Comparison of ENCODE assay signal across 33 cellular contexts in genomic region chr1:196594700-196595099, GRCh38. TPM values are rescaled to one million over a fixed set of nuclear protein-coding genes. Genes with fewer than 3 reads are reported as not detected.
"Had no signal": no experiment of that assay in that cellular context is flagged by ENCODE, and none has a peak within 500 bp of the region (broad histone marks: within the 10 kb centered on the region; RNA-seq: fewer than 3 reads in every experiment).

No MANE protein-coding gene starts in this region.

- H3K27me3 ChIP-seq: ascending aorta, breast epithelium, cardiac muscle cell, colonic mucosa, dorsolateral prefrontal cortex, esophagus muscularis mucosa, foreskin keratinocyte, gastrocnemius medialis, heart right ventricle, hepatocyte had no signal

- H3K36me3 Mint-ChIP-seq: activated naive CD4-positive, alpha-beta T cell treated with anti-CD3 and anti-CD28 coated beads, Interleukin-2, amount 10 ng/mL, durations not matched to agents 7 days and 5 days; activated naive CD4-positive, alpha-beta T cell treated with anti-CD3 and anti-CD28 coated beads, Interleukin-2, amount 50 U/mL, for 72 hours; activated naive CD8-positive, alpha-beta T cell treated with anti-CD3 and anti-CD28 coated beads, Interleukin-2, amount 10 ng/mL, durations not matched to agents 7 days and 5 days; WTC11 had no signal

- H3K4me3 ChIP-seq: ascending aorta, breast epithelium, cardiac muscle cell, colonic mucosa, dorsolateral prefrontal cortex, esophagus muscularis mucosa, gastrocnemius medialis, heart right ventricle, hepatocyte had no signal

- H3K4me3 Mint-ChIP-seq: activated CD4-positive, alpha-beta memory T cell treated with anti-CD3 and anti-CD28 coated beads, Interleukin-2, amount 10 ng/mL, durations not matched to agents 7 days and 5 days; activated CD4-positive, alpha-beta T cell treated with anti-CD3 and anti-CD28 coated beads, Interleukin-2, amount 10 ng/mL, durations not matched to agents 7 days and 5 days; activated naive CD4-positive, alpha-beta T cell treated with anti-CD3 and anti-CD28 coated beads, Interleukin-2, amount 10 ng/mL, durations not matched to agents 7 days and 5 days; activated naive CD8-positive, alpha-beta T cell treated with anti-CD3 and anti-CD28 coated beads, Interleukin-2, amount 10 ng/mL, durations not matched to agents 7 days and 5 days; activated T-cell treated with anti-CD3 and anti-CD28 coated beads, Interleukin-2, amount 50 U/mL, for 24 hours; activated T-cell treated with anti-CD3 and anti-CD28 coated beads, Interleukin-2, amount 50 U/mL, for 72 hours; brain; dendritic cell treated with granulocyte-macrophage colony-stimulating factor and Interleukin-4, amounts not matched to agents 40 ng/mL and 50 ng/mL, for 4 days; effector memory CD8-positive, alpha-beta T cell; WTC11 had no signal

- H3K4me2 ChIP-seq: hepatocyte had no signal

- H3K4me1 ChIP-seq: ascending aorta, breast epithelium, colonic mucosa, esophagus muscularis mucosa, foreskin keratinocyte, gastrocnemius medialis, heart right ventricle had no signal

- ATAC-seq: activated naive CD4-positive, alpha-beta T cell treated with anti-CD3 and anti-CD28 coated beads, Interleukin-2, amount 50 U/mL, for 72 hours; activated T-cell treated with anti-CD3 and anti-CD28 coated beads, Interleukin-2, amount 50 U/mL, for 72 hours; effector memory CD8-positive, alpha-beta T cell; foreskin keratinocyte; gastrocnemius medialis; heart right ventricle; WTC11 had no signal

- H2AFZ ChIP-seq: hepatocyte had no signal

- H3K9me3 Mint-ChIP-seq: activated CD4-positive, alpha-beta memory T cell treated with anti-CD3 and anti-CD28 coated beads, Interleukin-2, amount 10 ng/mL, durations not matched to agents 7 days and 5 days; activated CD4-positive, alpha-beta T cell treated with anti-CD3 and anti-CD28 coated beads, Interleukin-2, amount 10 ng/mL, durations not matched to agents 7 days and 5 days; activated naive CD4-positive, alpha-beta T cell treated with anti-CD3 and anti-CD28 coated beads, Interleukin-2, amount 10 ng/mL, durations not matched to agents 7 days and 5 days; activated naive CD4-positive, alpha-beta T cell treated with anti-CD3 and anti-CD28 coated beads, Interleukin-2, amount 50 U/mL, for 72 hours; activated naive CD8-positive, alpha-beta T cell treated with anti-CD3 and anti-CD28 coated beads, Interleukin-2, amount 10 ng/mL, durations not matched to agents 7 days and 5 days; activated T-cell treated with anti-CD3 and anti-CD28 coated beads, Interleukin-2, amount 50 U/mL, for 24 hours; activated T-cell treated with anti-CD3 and anti-CD28 coated beads, Interleukin-2, amount 50 U/mL, for 72 hours; dendritic cell treated with granulocyte-macrophage colony-stimulating factor and Interleukin-4, amounts not matched to agents 40 ng/mL and 50 ng/mL, for 4 days; effector memory CD8-positive, alpha-beta T cell; WTC11 had no signal

- H3K27me3 Mint-ChIP-seq: activated CD4-positive, alpha-beta memory T cell treated with anti-CD3 and anti-CD28 coated beads, Interleukin-2, amount 10 ng/mL, durations not matched to agents 7 days and 5 days; activated CD4-positive, alpha-beta T cell treated with anti-CD3 and anti-CD28 coated beads, Interleukin-2, amount 10 ng/mL, durations not matched to agents 7 days and 5 days; activated naive CD4-positive, alpha-beta T cell treated with anti-CD3 and anti-CD28 coated beads, Interleukin-2, amount 10 ng/mL, durations not matched to agents 7 days and 5 days; activated naive CD8-positive, alpha-beta T cell treated with anti-CD3 and anti-CD28 coated beads, Interleukin-2, amount 10 ng/mL, durations not matched to agents 7 days and 5 days; activated T-cell treated with anti-CD3 and anti-CD28 coated beads, Interleukin-2, amount 50 U/mL, for 24 hours; dendritic cell treated with granulocyte-macrophage colony-stimulating factor and Interleukin-4, amounts not matched to agents 40 ng/mL and 50 ng/mL, for 4 days; effector memory CD8-positive, alpha-beta T cell had no signal

- DNase-seq: activated CD4-positive, alpha-beta memory T cell treated with anti-CD3 and anti-CD28 coated beads, Interleukin-2, amount 10 ng/mL, durations not matched to agents 7 days and 5 days; activated CD4-positive, alpha-beta T cell treated with anti-CD3 and anti-CD28 coated beads for 1 hour; activated CD4-positive, alpha-beta T cell treated with anti-CD3 and anti-CD28 coated beads for 4 hours; activated CD4-positive, alpha-beta T cell treated with anti-CD3 and anti-CD28 coated beads, Interleukin-2, amount 10 ng/mL, durations not matched to agents 7 days and 5 days; activated CD4-positive, alpha-beta T cell treated with anti-CD3 and anti-CD28 coated beads, Interleukin-2, amount 50 U/mL, for 4 hours; activated CD8-positive, alpha-beta memory T cell treated with anti-CD3 and anti-CD28 coated beads, Interleukin-2, amount 50 U/mL, for 48 hours; activated gamma-delta T cell; activated naive CD4-positive, alpha-beta T cell; activated naive CD4-positive, alpha-beta T cell treated with anti-CD3 and anti-CD28 coated beads, Interleukin-2, amount 10 ng/mL, durations not matched to agents 7 days and 5 days; activated naive CD8-positive, alpha-beta T cell treated with anti-CD3 and anti-CD28 coated beads, Interleukin-2, amount 10 ng/mL, durations not matched to agents 7 days and 5 days; activated T-cell treated with anti-CD3 and anti-CD28 coated beads for 4 hours; activated T-cell treated with anti-CD3 and anti-CD28 coated beads, Interleukin-2, amount 50 U/mL, for 24 hours; activated T-cell treated with anti-CD3 and anti-CD28 coated beads, Interleukin-2, amount 50 U/mL, for 72 hours; central memory CD4-positive, alpha-beta T cell; cerebellar nuclear complex; colonic mucosa; dorsolateral prefrontal cortex; effector memory CD8-positive, alpha-beta T cell; erythroblast; foreskin keratinocyte; gastrocnemius medialis; heart right ventricle; T-helper 2 cell had no signal

- H3K27ac Mint-ChIP-seq: activated CD4-positive, alpha-beta memory T cell treated with anti-CD3 and anti-CD28 coated beads, Interleukin-2, amount 10 ng/mL, durations not matched to agents 7 days and 5 days; activated CD4-positive, alpha-beta T cell treated with anti-CD3 and anti-CD28 coated beads, Interleukin-2, amount 10 ng/mL, durations not matched to agents 7 days and 5 days; activated naive CD4-positive, alpha-beta T cell treated with anti-CD3 and anti-CD28 coated beads, Interleukin-2, amount 10 ng/mL, durations not matched to agents 7 days and 5 days; activated naive CD4-positive, alpha-beta T cell treated with anti-CD3 and anti-CD28 coated beads, Interleukin-2, amount 50 U/mL, for 72 hours; activated naive CD8-positive, alpha-beta T cell treated with anti-CD3 and anti-CD28 coated beads, Interleukin-2, amount 10 ng/mL, durations not matched to agents 7 days and 5 days; activated T-cell treated with anti-CD3 and anti-CD28 coated beads, Interleukin-2, amount 50 U/mL, for 24 hours; activated T-cell treated with anti-CD3 and anti-CD28 coated beads, Interleukin-2, amount 50 U/mL, for 72 hours; brain; dendritic cell treated with granulocyte-macrophage colony-stimulating factor and Interleukin-4, amounts not matched to agents 40 ng/mL and 50 ng/mL, for 4 days; effector memory CD8-positive, alpha-beta T cell; WTC11 had no signal

- H3K36me3 ChIP-seq: ascending aorta, breast epithelium, cardiac muscle cell, colonic mucosa, esophagus muscularis mucosa, gastrocnemius medialis, heart right ventricle had no signal

- H3K4me1 Mint-ChIP-seq: activated CD4-positive, alpha-beta memory T cell treated with anti-CD3 and anti-CD28 coated beads, Interleukin-2, amount 10 ng/mL, durations not matched to agents 7 days and 5 days; activated CD4-positive, alpha-beta T cell treated with anti-CD3 and anti-CD28 coated beads, Interleukin-2, amount 10 ng/mL, durations not matched to agents 7 days and 5 days; activated naive CD4-positive, alpha-beta T cell treated with anti-CD3 and anti-CD28 coated beads, Interleukin-2, amount 10 ng/mL, durations not matched to agents 7 days and 5 days; activated naive CD8-positive, alpha-beta T cell treated with anti-CD3 and anti-CD28 coated beads, Interleukin-2, amount 10 ng/mL, durations not matched to agents 7 days and 5 days had no signal

- H3K9me3 ChIP-seq: ascending aorta, breast epithelium, colonic mucosa, esophagus muscularis mucosa, gastrocnemius medialis had no signal

- H3K79me2 ChIP-seq: hepatocyte had no signal

- H3K27ac ChIP-seq: ascending aorta, breast epithelium, cardiac muscle cell, colonic mucosa, dorsolateral prefrontal cortex, esophagus muscularis mucosa, foreskin keratinocyte, gastrocnemius medialis, heart right ventricle, hepatocyte, VCaP had no signal

RNA-seq across cellular contexts. Expression of gene KCNT2, which starts 13.5 kb away (rescaled TPM):
- total RNA-seq: activated CD4-positive, alpha-beta memory T cell treated with anti-CD3 and anti-CD28 coated beads, Interleukin-2, amount 10 ng/mL, durations not matched to agents 7 days and 5 days; activated CD4-positive, alpha-beta T cell treated with anti-CD3 and anti-CD28 coated beads, Interleukin-2, amount 10 ng/mL, durations not matched to agents 7 days and 5 days; activated naive CD4-positive, alpha-beta T cell treated with anti-CD3 and anti-CD28 coated beads, Interleukin-2, amount 50 U/mL, for 72 hours; activated naive CD8-positive, alpha-beta T cell treated with anti-CD3 and anti-CD28 coated beads, Interleukin-2, amount 10 ng/mL, durations not matched to agents 7 days and 5 days; activated T-cell treated with anti-CD3 and anti-CD28 coated beads, Interleukin-2, amount 50 U/mL, for 72 hours; foreskin keratinocyte had no signal
- polyA plus RNA-seq: foreskin keratinocyte had no signal
